In the genomic region with DNA sequence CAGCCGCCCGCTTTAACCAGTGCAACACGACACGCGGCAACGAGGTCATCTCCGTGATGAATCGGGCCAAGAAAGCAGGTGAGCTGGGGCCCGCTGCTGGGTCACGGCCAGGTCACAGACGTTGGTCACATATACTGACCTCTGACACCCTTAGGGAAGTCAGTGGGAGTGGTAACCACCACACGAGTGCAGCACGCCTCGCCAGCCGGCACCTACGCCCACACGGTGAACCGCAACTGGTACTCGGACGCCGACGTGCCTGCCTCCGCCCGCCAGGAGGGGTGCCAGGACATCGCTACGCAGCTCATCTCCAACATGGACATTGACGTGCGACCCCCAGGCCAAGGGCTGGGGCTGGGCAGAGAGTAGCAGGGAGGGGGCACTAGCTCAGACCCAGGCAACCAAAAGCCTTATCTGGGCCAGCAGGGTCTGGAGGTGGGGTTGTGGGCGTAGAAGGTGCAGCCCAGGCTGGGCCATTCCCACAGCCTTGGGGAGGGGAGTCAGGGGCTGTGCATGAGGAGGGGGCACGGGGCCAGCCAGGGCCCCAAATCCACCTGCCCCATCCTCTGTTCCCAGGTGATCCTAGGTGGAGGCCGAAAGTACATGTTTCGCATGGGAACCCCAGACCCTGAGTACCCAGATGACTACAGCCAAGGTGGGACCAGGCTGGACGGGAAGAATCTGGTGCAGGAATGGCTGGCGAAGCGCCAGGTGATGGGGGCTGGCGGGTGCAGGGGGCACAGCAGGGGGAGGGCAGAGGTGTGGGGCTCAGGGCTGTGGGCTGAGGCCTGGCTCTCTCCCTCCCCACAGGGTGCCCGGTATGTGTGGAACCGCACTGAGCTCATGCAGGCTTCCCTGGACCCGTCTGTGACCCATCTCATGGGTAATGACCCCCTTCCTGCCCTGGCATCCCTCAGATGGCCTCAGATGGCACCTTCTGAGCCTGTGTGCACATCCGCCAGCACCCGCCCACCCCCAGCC, we compare ENCODE assay signal across 15 cellular contexts. TPM values are rescaled to one million over a fixed set of nuclear protein-coding genes. Genes with fewer than 3 reads are reported as not detected.
DNase-seq lines count a peak whose midpoint lies in the region; ATAC-seq and TF ChIP-seq lines count a peak whose summit lies in the region.
"Not testable (repeated sequence)": the region's sequence is repeated elsewhere in the genome, so short reads cannot be mapped to it uniquely, and the experiment has no call there.
"Had no signal": no experiment of that assay in that cellular context is flagged by ENCODE, and none has a peak within 500 bp of the region (broad histone marks: within the 10 kb centered on the region; RNA-seq: fewer than 3 reads in every experiment).

No MANE protein-coding gene starts in this region.

- ATAC-seq in T-helper 17 cell, lower lobe of right lung: not testable (repeated sequence)

- peaks cover 38% of the 10 kb centered on the region for H3K27me3 Mint-ChIP-seq in T-helper 17 cell

- H3K36me3 Mint-ChIP-seq in T-helper 17 cell (ENCODE audit: low read depth), result not testable (repeated sequence)

- H3K27ac ChIP-seq in BLaER1; HEK293 (ENCODE audit: extremely low read depth, low read depth, low read length); lower lobe of right lung; suprapubic skin: not testable (repeated sequence)

- TF ChIP-seq POLR2A in suprapubic skin (IDR thresholded peaks at IDR 0.05), result not testable (repeated sequence)

- not testable (repeated sequence) for H3K27me3 ChIP-seq in BLaER1
- H3K27me3 ChIP-seq in lower lobe of right lung (ENCODE audit: low read depth) (peaks cover 16% of the 10 kb centered on the region), suprapubic skin (peaks cover 56% of the 10 kb centered on the region)

- H3K9me3 ChIP-seq in BLaER1; HEK293 (ENCODE audit: control insufficient read depth, insufficient read depth, low read depth, low read length); T-helper 17 cell (ENCODE audit: control insufficient read depth, low read length, poor library complexity, severe bottlenecking); lower lobe of right lung; suprapubic skin: not testable (repeated sequence)

- not testable (repeated sequence) for H3K36me3 ChIP-seq in BLaER1; HEK293 (ENCODE audit: control insufficient read depth in 2 of 2, insufficient read depth in 1 of 2, low read length in 2 of 2); lower lobe of right lung; suprapubic skin

- H3K4me2 ChIP-seq in BLaER1, result peak overlapping the region; percentile 43

- 60% methylated on average over 2 of the region's 41 CpGs for WGBS in suprapubic skin

- peak overlapping the region; percentile 19 for H3K4me3 Mint-ChIP-seq in T-helper 17 cell

- not testable (repeated sequence) for H3K9ac ChIP-seq in BLaER1

- H3K4me3 ChIP-seq in BLaER1; HEK293 (ENCODE audit: low read depth, low read length); lower lobe of right lung; suprapubic skin: not testable (repeated sequence)

- H3K4me1 ChIP-seq in BLaER1, result peaks cover 42% of the 10 kb centered on the region
- H3K4me1 ChIP-seq in HEK293 (ENCODE audit: control insufficient read depth, insufficient read depth, low read length); lower lobe of right lung; suprapubic skin: not testable (repeated sequence)

- POLR2A ChIA-PET in HEK293 (lab: Yijun Ruan, JAX), result not testable (repeated sequence)

- intact Hi-C loops in lower lobe of right lung (cut with DNase I); posterior vena cava (cut with DNase I): not testable (repeated sequence)

- not testable (repeated sequence) for H4K20me1 ChIP-seq in BLaER1

- H3K4me1 Mint-ChIP-seq in T-helper 17 cell, result not testable (repeated sequence)

- TF ChIP-seq EP300 in suprapubic skin (IDR thresholded peaks at IDR 0.05), result not testable (repeated sequence)

- CTCF ChIA-PET in HEK293 (lab: Yijun Ruan, JAX), result not testable (repeated sequence)

- DNase-seq in T-helper 17 cell, result not testable (repeated sequence)
- peak; percentile 4 for DNase-seq in epidermal melanocyte (ENCODE audit: insufficient read length, low spot score)
- DNase-seq in iPS-NIHi11 (ENCODE audit: low spot score), result peak; percentile 7
- DNase-seq in lower lobe of right lung, result peak; percentile 32
- peak; percentile 75 for DNase-seq in posterior vena cava (ENCODE audit: low spot score)
- DNase-seq in suprapubic skin (ENCODE audit: low spot score in 2 of 2), result peak; percentile 55 to 67

- TF ChIP-seq CTCF in HEK293 (tag by site-specific recombination; IDR thresholded peaks at IDR 0.05); lower lobe of right lung (IDR thresholded peaks at IDR 0.05); suprapubic skin (IDR thresholded peaks at IDR 0.05): not testable (repeated sequence)

- H3K27ac Mint-ChIP-seq in T-helper 17 cell, result not testable (repeated sequence)

TF ChIP-seq in HEK293, 187 proteins besides CTCF, POLR2A, EP300 and RAD21:
- TF ChIP-seq ZIC2 (tag by site-specific recombination; IDR thresholded peaks at IDR 0.05), result 0 out of 2 replicates have a peak, but pooled peaks have one; percentile 8

RNA-seq across cellular contexts. Expression of a gene that starts 1.3 kb away (rescaled TPM):
- total RNA-seq in T-helper 17 cell, result under 1 TPM; 0.29 to 0.45 TPM
- 6.0 TPM for total RNA-seq in lower lobe of right lung
- total RNA-seq in posterior vena cava, result not detected
- not detected for total RNA-seq in suprapubic skin
- total RNA-seq: A673; CD4-positive, alpha-beta T cell; CD8-positive, alpha-beta memory T cell; GM12878; GM23248; HFFc6 had no signal

RNA-seq across cellular contexts. Expression of a gene that starts 26.7 kb away (rescaled TPM):
- total RNA-seq in T-helper 17 cell (not detected), lower lobe of right lung (0.53 TPM), posterior vena cava (not detected), suprapubic skin (not detected)
- total RNA-seq: A172; A673; CD4-positive, alpha-beta T cell; CD8-positive, alpha-beta memory T cell; GM12878; GM23248; HFFc6 had no signal
